33 cellular contexts compared by ENCODE assay signal in the genomic region with DNA sequence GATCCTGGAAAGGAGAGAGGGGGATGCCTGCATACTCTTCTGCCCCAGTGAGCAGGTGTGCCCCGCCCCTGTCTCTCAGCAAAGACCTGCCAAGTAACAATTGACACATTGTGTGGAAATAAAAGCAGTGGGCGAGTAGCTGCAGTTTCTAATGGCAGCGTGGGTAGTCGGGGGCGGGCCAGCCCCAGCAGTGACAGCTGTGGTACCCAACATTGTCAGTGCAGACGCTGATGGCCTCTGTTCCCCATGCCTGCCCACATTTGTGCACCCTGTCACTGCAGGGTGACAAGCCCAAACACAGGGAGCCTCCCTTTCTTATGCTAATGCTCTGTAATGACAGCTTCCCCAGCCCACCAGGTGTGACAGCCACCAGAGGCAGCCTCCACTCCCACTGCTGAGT.
A peak's percentile ranks its signal among the peaks of the same experiment; 100 is the strongest.
DNase-seq lines count a peak whose midpoint lies in the region; ATAC-seq, FAIRE-seq and TF ChIP-seq lines count a peak whose summit lies in the region.
"Had no signal": no experiment of that assay in that cellular context is flagged by ENCODE, and none has a peak within 500 bp of the region (broad histone marks: within the 10 kb centered on the region; RNA-seq: fewer than 3 reads in every experiment).

No MANE protein-coding gene starts in this region.

- no peak overlapping the region for H3K4me3 Mint-ChIP-seq in activated naive CD8-positive, alpha-beta T cell treated with anti-CD3 and anti-CD28 coated beads, Interleukin-2, amount 50 U/mL, for 24 hours
- H3K4me3 Mint-ChIP-seq: activated CD8-positive, alpha-beta memory T cell treated with anti-CD3 and anti-CD28 coated beads, Interleukin-2, amount 10 ng/mL, durations not matched to agents 7 days and 5 days; activated T-cell treated with anti-CD3 and anti-CD28 coated beads, Interleukin-2, amount 50 U/mL, for 4 hours; CD8-positive, alpha-beta T cell; natural killer cell treated with Interleukin-12 subunit alpha and Interleukin-12 subunit beta and Interleukin-15 and Interleukin-18, amount 100 ng/mL, for 72 hours; T-helper 17 cell had no signal

- H3K27me3 ChIP-seq in OCI-LY3 (ENCODE audit: low read depth, low read length) (no peaks in the 10 kb centered on the region), spleen (replicated peaks in 1 of 7) (peaks cover 0 to 4% (median 0%) of the 10 kb centered on the region in 7 donors), gastrocnemius medialis (no peaks in the 10 kb centered on the region)
- H3K27me3 ChIP-seq: cardiac muscle cell, colonic mucosa, heart left ventricle, ovary had no signal

- TF ChIP-seq CTCF in OCI-LY3 (IDR thresholded peaks at IDR 0.05; ENCODE audit: low read depth, low read length) = no peak
- TF ChIP-seq CTCF in kidney (IDR thresholded peaks at IDR 0.05; ENCODE audit: borderline replicate concordance, extremely low read depth, insufficient read depth) = no peak
- no peak for TF ChIP-seq CTCF in spleen (IDR thresholded peaks at IDR 0.05 in 8 of 11, conservative IDR thresholded peaks at IDR 0.05 in 3 of 11)
- no peak for TF ChIP-seq CTCF in gastrocnemius medialis (IDR thresholded peaks at IDR 0.05 in 4 of 5, conservative IDR thresholded peaks at IDR 0.05 in 1 of 5)

- no peaks in the 10 kb centered on the region for H3K9me3 Mint-ChIP-seq in activated naive CD8-positive, alpha-beta T cell treated with anti-CD3 and anti-CD28 coated beads, Interleukin-2, amount 50 U/mL, for 24 hours
- H3K9me3 Mint-ChIP-seq: activated T-cell treated with anti-CD3 and anti-CD28 coated beads, Interleukin-2, amount 50 U/mL, for 4 hours; CD8-positive, alpha-beta T cell had no signal

- H2AFZ ChIP-seq in OCI-LY3 (ENCODE audit: low read depth, low read length) = peak overlapping the region; percentile 11; the same call in 1 of the 2 replicates
- H2AFZ ChIP-seq: PC-9 had no signal

- in situ Hi-C loops in gastrocnemius medialis (cut with MboI; ENCODE audit: low sequenced_read_pairs in 4 of 4) = no loop called here

- H3K4me3 ChIP-seq in OCI-LY3 (ENCODE audit: low read length) = no peak overlapping the region
- H3K4me3 ChIP-seq in kidney (ENCODE audit: low read length in 2 of 2) = no peak overlapping the region
- no peak overlapping the region for H3K4me3 ChIP-seq in spleen
- no peak overlapping the region for H3K4me3 ChIP-seq in gastrocnemius medialis
- H3K4me3 ChIP-seq: A549, cardiac muscle cell, colonic mucosa, heart left ventricle, ovary, PC-9 had no signal

- H3K27me3 Mint-ChIP-seq in activated naive CD8-positive, alpha-beta T cell treated with anti-CD3 and anti-CD28 coated beads, Interleukin-2, amount 50 U/mL, for 24 hours = no peaks in the 10 kb centered on the region
- H3K27me3 Mint-ChIP-seq: activated CD8-positive, alpha-beta memory T cell treated with anti-CD3 and anti-CD28 coated beads, Interleukin-2, amount 10 ng/mL, durations not matched to agents 7 days and 5 days had no signal

- H3K4me1 ChIP-seq in OCI-LY3 (ENCODE audit: low read length) (peaks cover 30% of the 10 kb centered on the region), kidney (ENCODE audit: control insufficient read depth in 1 of 2, insufficient read depth in 1 of 2, low read depth in 1 of 2, low read length in 2 of 2) (peaks cover 0 to 16% of the 10 kb centered on the region in 2 donors), spleen (no peaks in the 10 kb centered on the region), gastrocnemius medialis (no peaks in the 10 kb centered on the region)
- H3K4me1 ChIP-seq: A549, colonic mucosa, heart left ventricle had no signal

- no peak overlapping the region for H3K27ac ChIP-seq in OCI-LY3 (ENCODE audit: low read length)
- H3K27ac ChIP-seq in kidney (ENCODE audit: low read depth in 2 of 2, low read length in 2 of 2) = no peak overlapping the region
- no peak overlapping the region for H3K27ac ChIP-seq in spleen
- no peak overlapping the region for H3K27ac ChIP-seq in gastrocnemius medialis
- H3K27ac ChIP-seq: A549, cardiac muscle cell, colonic mucosa, heart left ventricle, ovary, PC-9 had no signal

- H3K79me2 ChIP-seq in OCI-LY3 (ENCODE audit: low read length) = no peaks in the 10 kb centered on the region

- no peaks in the 10 kb centered on the region for H4K20me1 ChIP-seq in OCI-LY3 (ENCODE audit: insufficient read depth, low read length)

- H3K4me2 ChIP-seq in OCI-LY3 (ENCODE audit: low read length) = no peak overlapping the region
- H3K4me2 ChIP-seq: A549, PC-9, SK-N-SH had no signal

- H3K4me1 Mint-ChIP-seq in activated naive CD8-positive, alpha-beta T cell treated with anti-CD3 and anti-CD28 coated beads, Interleukin-2, amount 50 U/mL, for 24 hours = no peaks in the 10 kb centered on the region
- H3K4me1 Mint-ChIP-seq: activated CD8-positive, alpha-beta memory T cell treated with anti-CD3 and anti-CD28 coated beads, Interleukin-2, amount 10 ng/mL, durations not matched to agents 7 days and 5 days; T-helper 17 cell had no signal

- 55 to 84% (median 74%) methylated on average over 6 of the region's 6 CpGs for WGBS in spleen, 5 donors

- H3K36me3 ChIP-seq in OCI-LY3 (replicated peaks; ENCODE audit: low read depth, low read length) = no peaks in the 10 kb centered on the region
- H3K36me3 ChIP-seq in kidney (ENCODE audit: control insufficient read depth in 1 of 2, insufficient read depth in 2 of 2, low read length in 2 of 2) = no peaks in the 10 kb centered on the region
- no peaks in the 10 kb centered on the region for H3K36me3 ChIP-seq in spleen
- H3K36me3 ChIP-seq in gastrocnemius medialis = no peaks in the 10 kb centered on the region
- H3K36me3 ChIP-seq: cardiac muscle cell, colonic mucosa, heart left ventricle, ovary had no signal

- no peak for FAIRE-seq in kidney (lab: Jason Lieb, UNC)
- FAIRE-seq: A549, astrocyte, GM19239, TTC549 had no signal

- intact Hi-C loops in kidney (cut with DNase I) = no loop called here
- intact Hi-C loops in spleen (cut with DNase I; ENCODE audit: low total_unique reads) = no loop called here
- intact Hi-C loops in gastrocnemius medialis (cut with DNase I; ENCODE audit: low total_unique reads) = no loop called here

- no peak for ATAC-seq in activated naive CD8-positive, alpha-beta T cell treated with anti-CD3 and anti-CD28 coated beads, Interleukin-2, amount 50 U/mL, for 24 hours
- ATAC-seq in gastrocnemius medialis = no peak
- ATAC-seq: A549; activated CD8-positive, alpha-beta memory T cell treated with anti-CD3 and anti-CD28 coated beads, Interleukin-2, amount 10 ng/mL, durations not matched to agents 7 days and 5 days; activated T-cell treated with anti-CD3 and anti-CD28 coated beads, Interleukin-2, amount 50 U/mL, for 4 hours; CD8-positive, alpha-beta T cell; heart left ventricle; natural killer cell treated with Interleukin-12 subunit alpha and Interleukin-12 subunit beta and Interleukin-15 and Interleukin-18, amount 100 ng/mL, for 72 hours; Right ventricle myocardium inferior; stimulated activated naive CD8-positive, alpha-beta T cell treated with anti-CD3 and anti-CD28 coated beads, Interleukin-15, Interleukin-2, amounts not matched to agents 100 U/mL and 50 U/mL, for 24 hours; T-helper 17 cell had no signal

- H3K9ac ChIP-seq in OCI-LY3 (ENCODE audit: low read length) = no peak overlapping the region
- no peak overlapping the region for H3K9ac ChIP-seq in kidney (ENCODE audit: low read length in 2 of 2)
- H3K9ac ChIP-seq: SK-N-SH had no signal

- no peak for TF ChIP-seq POLR2A in spleen (IDR thresholded peaks at IDR 0.05)
- no peak for TF ChIP-seq POLR2A in gastrocnemius medialis (IDR thresholded peaks at IDR 0.05)

- no peaks in the 10 kb centered on the region for H3K9me3 ChIP-seq in OCI-LY3 (ENCODE audit: insufficient read depth, low read length)
- H3K9me3 ChIP-seq in kidney (ENCODE audit: control insufficient read depth in 1 of 2, low read length in 2 of 2) = no peaks in the 10 kb centered on the region
- no peaks in the 10 kb centered on the region for H3K9me3 ChIP-seq in spleen
- no peaks in the 10 kb centered on the region for H3K9me3 ChIP-seq in gastrocnemius medialis
- H3K9me3 ChIP-seq: A549, colonic mucosa, heart left ventricle, ovary, SK-N-SH had no signal

- no peaks in the 10 kb centered on the region for H3K36me3 Mint-ChIP-seq in activated naive CD8-positive, alpha-beta T cell treated with anti-CD3 and anti-CD28 coated beads, Interleukin-2, amount 50 U/mL, for 24 hours (ENCODE audit: low read depth)
- H3K36me3 Mint-ChIP-seq: activated CD8-positive, alpha-beta memory T cell treated with anti-CD3 and anti-CD28 coated beads, Interleukin-2, amount 10 ng/mL, durations not matched to agents 7 days and 5 days; CD8-positive, alpha-beta T cell; natural killer cell treated with Interleukin-12 subunit alpha and Interleukin-12 subunit beta and Interleukin-15 and Interleukin-18, amount 100 ng/mL, for 72 hours had no signal

- no peak overlapping the region for H3K27ac Mint-ChIP-seq in activated naive CD8-positive, alpha-beta T cell treated with anti-CD3 and anti-CD28 coated beads, Interleukin-2, amount 50 U/mL, for 24 hours
- H3K27ac Mint-ChIP-seq: activated CD8-positive, alpha-beta memory T cell treated with anti-CD3 and anti-CD28 coated beads, Interleukin-2, amount 10 ng/mL, durations not matched to agents 7 days and 5 days; CD8-positive, alpha-beta T cell; natural killer cell treated with Interleukin-12 subunit alpha and Interleukin-12 subunit beta and Interleukin-15 and Interleukin-18, amount 100 ng/mL, for 72 hours; T-helper 17 cell had no signal

- DNase-seq in NCI-H2171 treated with DMSO at 0.1 percent for 48 hours (lab: John Stamatoyannopoulos, UW) (peak; percentile 19), NCI-H2171 (lab: John Stamatoyannopoulos, UW) (no peak), kidney (peak; percentile 62), spleen (peak; percentile 62), SKM-1 treated with dmso at 0.1 percent for 144 hours (lab: John Stamatoyannopoulos, UW; ENCODE audit: unreplicated experiment) (no peak), gastrocnemius medialis (no peak)
- no peak for DNase-seq in activated naive CD8-positive, alpha-beta T cell treated with anti-CD3 and anti-CD28 coated beads, Interleukin-2, amount 50 U/mL, for 24 hours
- DNase-seq: activated CD4-positive, CD25-positive, alpha-beta regulatory T cell; activated CD8-positive, alpha-beta memory T cell treated with anti-CD3 and anti-CD28 coated beads, Interleukin-2, amount 10 ng/mL, durations not matched to agents 7 days and 5 days; activated gamma-delta T cell treated with Interleukin-2 at 50 U/mL for 16 hours; activated T-cell treated with anti-CD3 and anti-CD28 coated beads, Interleukin-2, amount 50 U/mL, for 4 hours; CD8-positive, alpha-beta T cell; colonic mucosa; effector memory CD4-positive, alpha-beta T cell; erythroblast; heart left ventricle; kidney glomerular epithelial cell; NCI-H1048; NCI-H2029 treated with DMSO at 0.1 percent for 48 hours; NK-92 treated with Interleukin-12 subunit alpha and Interleukin-12 subunit beta, amount 100 ng/mL, for 24 hours; ovary; PC-9; SK-N-SH; stimulated activated naive CD8-positive, alpha-beta T cell treated with anti-CD3 and anti-CD28 coated beads, Interleukin-15, Interleukin-2, amounts not matched to agents 100 U/mL and 50 U/mL, for 24 hours; T-helper 17 cell had no signal

Comparison
In these comparisons a context has a peak if more than half of its experiments do, and no peak if none do; other contexts are left out.
1. DNase-seq: peak in NCI-H2171 treated with DMSO at 0.1 percent for 48 hours (single experiment), kidney (single experiment) and spleen (single experiment); none in NCI-H2171 (single experiment), SKM-1 treated with dmso at 0.1 percent for 144 hours (single experiment), activated naive CD8-positive, alpha-beta T cell treated with anti-CD3 and anti-CD28 coated beads, Interleukin-2, amount 50 U/mL, for 24 hours (single experiment) and gastrocnemius medialis (0 of 2).